ENCODE assay signal across 8 cellular contexts in genomic region chr2:231900486-231900942, GRCh38. TPM values are rescaled to one million over a fixed set of nuclear protein-coding genes. Genes with fewer than 3 reads are reported as not detected.
DNase-seq lines count a peak whose midpoint lies in the region; FAIRE-seq and TF ChIP-seq lines count a peak whose summit lies in the region.

No MANE protein-coding gene starts in this region.

- no peak overlapping the region for H3K4me3 ChIP-seq in endodermal cell (ENCODE audit: low read length)

- peaks cover 1% of the 10 kb centered on the region for H3K4me1 Mint-ChIP-seq in endodermal cell

- TF ChIP-seq CTCF in endodermal cell (conservative IDR thresholded peaks at IDR 0.05): peak; percentile 92

- H3K27me3 Mint-ChIP-seq in endodermal cell (ENCODE audit: insufficient read depth): peaks cover 11% of the 10 kb centered on the region

- H3K27ac ChIP-seq in endodermal cell (ENCODE audit: low read depth, low read length): no peak overlapping the region

- H3K9ac ChIP-seq in endodermal cell (ENCODE audit: extremely low read depth, low read length, poor library complexity, severe bottlenecking): no peak overlapping the region

- TF ChIP-seq POLR2A in GM12892 (IDR thresholded peaks at IDR 0.05; ENCODE audit: low read depth, low read length): no peak

- H3K9me3 Mint-ChIP-seq in endodermal cell: no peaks in the 10 kb centered on the region

- no peaks in the 10 kb centered on the region for H3K9me3 ChIP-seq in endodermal cell (ENCODE audit: control insufficient read depth, low read length)

- H3K27me3 ChIP-seq in endodermal cell (ENCODE audit: control insufficient read depth, insufficient read depth, low read length, poor library complexity, severe bottlenecking): no peaks in the 10 kb centered on the region

- no peaks in the 10 kb centered on the region for H3K36me3 ChIP-seq in endodermal cell (ENCODE audit: control insufficient read depth, insufficient read depth, low read length)

- H3K4me1 ChIP-seq in endodermal cell (ENCODE audit: control insufficient read depth, insufficient read depth, low read length): no peaks in the 10 kb centered on the region

- peak; percentile 93 for FAIRE-seq in GM12892 (lab: Jason Lieb, UNC)

- H3K27ac Mint-ChIP-seq in endodermal cell: no peak overlapping the region

- WGBS in endodermal cell (ENCODE audit: insufficient coverage in 1 of 2, insufficient read length in 1 of 2), 2 experiments: 8 to 15% methylated on average over 12 to 22 of the region's 22 CpGs

- peak; percentile 74 for DNase-seq in GM12892 (ENCODE audit: insufficient read length)
- peak; percentile 46 for DNase-seq in NCI-H226
- DNase-seq in activated CD4-positive, alpha-beta T cell treated with anti-CD3 and anti-CD28 coated beads, Interleukin-2, amount 50 U/mL, for 24 hours (ENCODE audit: low read depth in 1 of 2, low spot score in 1 of 2): peak; percentile 14 to 21
- peak; percentile 99 for DNase-seq in endodermal cell
- DNase-seq in mesenteric fat pad (ENCODE audit: low spot score): peak; percentile 94
- peak; percentile 52 for DNase-seq in stimulated activated CD8-positive, alpha-beta memory T cell treated with anti-CD3 and anti-CD28 coated beads, Interleukin-7, amount 100 ng/mL, for 24 hours (ENCODE audit: low read depth)
- DNase-seq in NCI-H1694 (lab: John Stamatoyannopoulos, UW): no peak
- no peak for DNase-seq in NCI-H2196 treated with DMSO at 0.1 percent for 48 hours (lab: John Stamatoyannopoulos, UW; ENCODE audit: unreplicated experiment)

- no peak overlapping the region for H3K4me3 Mint-ChIP-seq in endodermal cell

- H3K36me3 Mint-ChIP-seq in endodermal cell (ENCODE audit: low read depth): no peaks in the 10 kb centered on the region

RNA-seq across cellular contexts. Expression of gene NPPC, which starts 25.7 kb away (rescaled TPM):
- polyA plus RNA-seq in GM12892 (2012; ENCODE audit: missing spikeins): not detected
- total RNA-seq in endodermal cell (under 1 TPM in 1 of 2 donors, not detected in 1; 0.84 TPM), mesenteric fat pad (2.5 TPM)
- 13.3 TPM for polyA plus RNA-seq in endodermal cell (2013, experiment 1 of 2)
- 7.0 TPM for polyA plus RNA-seq in endodermal cell (2013, experiment 2 of 2)

Comparison
In these comparisons a context has a peak if more than half of its experiments do, and no peak if none do; other contexts are left out.
1. DNase-seq: peak in GM12892 (single experiment), NCI-H226 (single experiment), activated CD4-positive, alpha-beta T cell treated with anti-CD3 and anti-CD28 coated beads, Interleukin-2, amount 50 U/mL, for 24 hours (2 of 2), endodermal cell (single experiment), mesenteric fat pad (single experiment) and stimulated activated CD8-positive, alpha-beta memory T cell treated with anti-CD3 and anti-CD28 coated beads, Interleukin-7, amount 100 ng/mL, for 24 hours (single experiment); none in NCI-H1694 (single experiment) and NCI-H2196 treated with DMSO at 0.1 percent for 48 hours (single experiment).